In genomic region chr10:124875596-124875995, GRCh38 we compare ENCODE assay signal across 14 cellular contexts.
DNase-seq lines count a peak whose midpoint lies in the region; ATAC-seq and TF ChIP-seq lines count a peak whose summit lies in the region.
"Had no signal": no experiment of that assay in that cellular context is flagged by ENCODE, and none has a peak within 500 bp of the region (broad histone marks: within the 10 kb centered on the region; RNA-seq: fewer than 3 reads in every experiment).

No MANE protein-coding gene starts in this region.

- no peak for TF ChIP-seq CTCF in sigmoid colon (IDR thresholded peaks at IDR 0.05)
- no peak for TF ChIP-seq CTCF in heart right ventricle (IDR thresholded peaks at IDR 0.05)

- intact Hi-C loops in cardiac septum (cut with DNase I), result no loop called here
- intact Hi-C loops in Right ventricle myocardium superior (cut with DNase I), result no loop called here
- intact Hi-C loops in sigmoid colon (cut with DNase I), result no loop called here
- intact Hi-C loops in heart right ventricle (cut with DNase I), result no loop called here

- no peak for TF ChIP-seq EP300 in sigmoid colon (IDR thresholded peaks at IDR 0.05)

- WGBS in sigmoid colon, 2 donors, result 50 to 61% methylated on average over 2 of the region's 2 CpGs
- 42 to 60% methylated on average over 2 of the region's 2 CpGs for WGBS in heart right ventricle, 2 donors

- H3K36me3 Mint-ChIP-seq in activated naive CD4-positive, alpha-beta T cell treated with anti-CD3 and anti-CD28 coated beads, Interleukin-2, amount 50 U/mL, for 72 hours, result no peaks in the 10 kb centered on the region

- H3K9ac ChIP-seq in adipocyte (ENCODE audit: low read length), result no peak overlapping the region
- H3K9ac ChIP-seq: BLaER1 treated with 17β-estradiol and CSF1 and Interleukin-3, amounts not matched to agents 10 nM and 100 nM had no signal

- no peaks in the 10 kb centered on the region for H3K36me3 ChIP-seq in adipocyte (ENCODE audit: control insufficient read depth, insufficient read depth, low read length, severe bottlenecking)
- no peaks in the 10 kb centered on the region for H3K36me3 ChIP-seq in sigmoid colon
- H3K36me3 ChIP-seq in heart right ventricle, result no peaks in the 10 kb centered on the region
- H3K36me3 ChIP-seq: BLaER1 treated with 17β-estradiol and CSF1 and Interleukin-3, amounts not matched to agents 10 nM and 100 nM had no signal

- ATAC-seq in Right ventricle myocardium superior (ENCODE audit: poor library complexity) (no peak), heart right ventricle (no peak)
- ATAC-seq in activated naive CD4-positive, alpha-beta T cell treated with anti-CD3 and anti-CD28 coated beads, Interleukin-2, amount 50 U/mL, for 72 hours, result no peak
- ATAC-seq: sciatic nerve had no signal

- peaks cover 0 to 4% of the 10 kb centered on the region in 2 donors for H3K9me3 Mint-ChIP-seq in activated naive CD4-positive, alpha-beta T cell treated with anti-CD3 and anti-CD28 coated beads, Interleukin-2, amount 50 U/mL, for 72 hours
- H3K9me3 Mint-ChIP-seq: activated T-cell treated with anti-CD3 and anti-CD28 coated beads, Interleukin-2, amount 50 U/mL, for 24 hours had no signal

- H3K27ac ChIP-seq in sigmoid colon (no peak overlapping the region), heart right ventricle (no peak overlapping the region)
- H3K27ac ChIP-seq: BLaER1 treated with 17β-estradiol and CSF1 and Interleukin-3, amounts not matched to agents 10 nM and 100 nM had no signal

- H3K27ac Mint-ChIP-seq in activated naive CD4-positive, alpha-beta T cell treated with anti-CD3 and anti-CD28 coated beads, Interleukin-2, amount 50 U/mL, for 72 hours, result no peak overlapping the region
- H3K27ac Mint-ChIP-seq: activated T-cell treated with anti-CD3 and anti-CD28 coated beads, Interleukin-2, amount 50 U/mL, for 24 hours had no signal

- TF ChIP-seq POLR2A in sigmoid colon (IDR thresholded peaks at IDR 0.05), result no peak
- TF ChIP-seq POLR2A in erythroblast (IDR thresholded peaks at IDR 0.05; ENCODE audit: low read length), result no peak

- DNase-seq in cardiac septum (ENCODE audit: low spot score) (peak; percentile 38), Right ventricle myocardium superior (no peak), adipocyte (ENCODE audit: low read depth) (peak; percentile 55), foreskin melanocyte (peak; percentile 29), sigmoid colon (no peak), erythroblast (lab: John Stamatoyannopoulos, UW) (no peak), heart right ventricle (no peak)
- DNase-seq in activated naive CD4-positive, alpha-beta T cell treated with anti-CD3 and anti-CD28 coated beads, Interleukin-2, amount 50 U/mL, for 72 hours (ENCODE audit: low spot score in 2 of 2), result no peak
- DNase-seq: activated T-cell treated with anti-CD3 and anti-CD28 coated beads, Interleukin-2, amount 50 U/mL, for 24 hours; caudate nucleus; glutamatergic neuron; NCI-H1105 treated with DMSO at 0.1 percent for 48 hours had no signal

- H3K9me3 ChIP-seq in adipocyte (ENCODE audit: control insufficient read depth, low read length) (peaks cover 6% of the 10 kb centered on the region), sigmoid colon (no peaks in the 10 kb centered on the region), heart right ventricle (peaks cover 0 to 9% (median 0%) of the 10 kb centered on the region in 11 donors)

- H3K27me3 ChIP-seq in adipocyte (replicated peaks; ENCODE audit: control insufficient read depth, insufficient read depth, low read length) (peaks cover 12% of the 10 kb centered on the region), sigmoid colon (no peaks in the 10 kb centered on the region), heart right ventricle (peaks cover 0 to 6% (median 0%) of the 10 kb centered on the region in 7 donors)
- H3K27me3 ChIP-seq: BLaER1 treated with 17β-estradiol and CSF1 and Interleukin-3, amounts not matched to agents 10 nM and 100 nM had no signal

- no peak overlapping the region for H3K4me3 ChIP-seq in adipocyte (ENCODE audit: low read length)
- H3K4me3 ChIP-seq in sigmoid colon, result no peak overlapping the region
- H3K4me3 ChIP-seq in heart right ventricle, result no peak overlapping the region
- H3K4me3 ChIP-seq: BLaER1 treated with 17β-estradiol and CSF1 and Interleukin-3, amounts not matched to agents 10 nM and 100 nM had no signal

- H3K4me1 ChIP-seq in adipocyte (ENCODE audit: control insufficient read depth, insufficient read depth, low read length) (peaks cover 9% of the 10 kb centered on the region), sigmoid colon (no peaks in the 10 kb centered on the region), heart right ventricle (no peaks in the 10 kb centered on the region)
- H3K4me1 ChIP-seq: BLaER1 treated with 17β-estradiol and CSF1 and Interleukin-3, amounts not matched to agents 10 nM and 100 nM had no signal

Comparison
In these comparisons a context has a peak if more than half of its experiments do, and no peak if none do; other contexts are left out.
1. DNase-seq: peak in cardiac septum (single experiment), adipocyte (single experiment) and foreskin melanocyte (single experiment); none in Right ventricle myocardium superior (single experiment), activated naive CD4-positive, alpha-beta T cell treated with anti-CD3 and anti-CD28 coated beads, Interleukin-2, amount 50 U/mL, for 72 hours (0 of 2), sigmoid colon (single experiment), erythroblast (0 of 2) and heart right ventricle (0 of 2).